Comparison of ENCODE assay signal across 19 cellular contexts in the genomic region with DNA sequence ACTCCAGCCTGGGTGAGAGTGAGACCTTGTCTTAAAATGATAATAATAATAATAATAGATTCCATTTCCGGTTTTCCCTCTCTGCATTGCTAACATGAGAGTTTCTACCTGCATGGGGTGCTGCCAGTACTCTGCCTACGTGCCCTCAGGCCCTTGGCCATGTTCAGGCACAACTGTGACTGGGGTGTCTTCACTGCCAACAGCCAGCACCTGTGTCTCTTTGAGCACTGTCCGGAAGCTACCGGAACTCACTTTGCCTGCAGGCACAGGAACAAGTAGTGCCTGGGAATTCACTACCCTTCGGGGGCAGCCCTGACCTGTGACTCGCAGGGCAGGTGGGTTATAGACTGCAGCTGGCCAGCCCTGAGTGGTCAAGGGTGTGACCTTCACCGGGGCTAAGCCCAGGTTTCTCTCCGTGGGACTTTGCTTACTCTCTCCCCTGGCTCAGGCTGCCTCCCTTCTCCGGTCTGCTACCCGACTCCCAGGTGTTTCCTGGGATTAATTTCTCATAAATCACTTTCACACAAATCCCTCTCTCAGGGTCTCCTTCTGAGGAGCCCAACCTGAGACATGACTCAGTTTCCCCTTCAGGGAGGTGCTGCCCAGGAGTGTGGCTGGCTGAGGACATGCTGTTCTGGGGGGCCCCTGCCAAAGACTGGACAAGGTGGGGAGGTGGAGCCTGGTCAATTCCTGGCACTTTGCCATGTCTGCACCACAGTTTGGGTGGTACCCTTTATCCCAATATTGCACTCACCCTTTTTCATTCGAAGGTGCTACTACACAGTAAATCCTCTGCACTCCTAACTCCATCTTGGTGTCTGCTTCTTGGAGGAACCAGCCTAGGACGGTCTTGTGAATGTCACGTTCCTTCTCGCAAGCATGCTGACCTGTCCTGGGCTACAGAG.
"Had no signal": no experiment of that assay in that cellular context is flagged by ENCODE, and none has a peak within 500 bp of the region (broad histone marks: within the 10 kb centered on the region; RNA-seq: fewer than 3 reads in every experiment).

No MANE protein-coding gene starts in this region.

- H3K9me3 ChIP-seq: upper lobe of right lung had no signal

- H3K4me3 Mint-ChIP-seq: activated CD4-positive, alpha-beta memory T cell treated with anti-CD3 and anti-CD28 coated beads, Interleukin-2, amount 10 ng/mL, durations not matched to agents 7 days and 5 days; activated naive CD4-positive, alpha-beta T cell treated with anti-CD3 and anti-CD28 coated beads, Interleukin-2, amount 10 ng/mL, durations not matched to agents 7 days and 5 days; activated naive CD8-positive, alpha-beta T cell treated with anti-CD3 and anti-CD28 coated beads, Interleukin-2, amount 50 U/mL, for 24 hours; activated T-cell treated with anti-CD3 and anti-CD28 coated beads, Interleukin-2, amount 50 U/mL, for 72 hours; endodermal cell; naive thymus-derived CD4-positive, alpha-beta T cell; neural progenitor cell; T-helper 17 cell had no signal

- H3K9ac ChIP-seq: neural progenitor cell had no signal

- ATAC-seq: activated naive CD8-positive, alpha-beta T cell treated with anti-CD3 and anti-CD28 coated beads, Interleukin-2, amount 50 U/mL, for 24 hours; activated T-cell treated with anti-CD3 and anti-CD28 coated beads, Interleukin-2, amount 50 U/mL, for 72 hours; heart right ventricle; naive thymus-derived CD4-positive, alpha-beta T cell; stimulated activated naive CD8-positive, alpha-beta T cell treated with anti-CD3 and anti-CD28 coated beads, Interleukin-15, Interleukin-2, amounts not matched to agents 100 U/mL and 50 U/mL, for 24 hours; T-helper 17 cell; upper lobe of right lung had no signal

- H3K27ac Mint-ChIP-seq: activated CD4-positive, alpha-beta memory T cell treated with anti-CD3 and anti-CD28 coated beads, Interleukin-2, amount 10 ng/mL, durations not matched to agents 7 days and 5 days; activated naive CD4-positive, alpha-beta T cell treated with anti-CD3 and anti-CD28 coated beads, Interleukin-2, amount 10 ng/mL, durations not matched to agents 7 days and 5 days; activated naive CD8-positive, alpha-beta T cell treated with anti-CD3 and anti-CD28 coated beads, Interleukin-2, amount 50 U/mL, for 24 hours; activated T-cell treated with anti-CD3 and anti-CD28 coated beads, Interleukin-2, amount 50 U/mL, for 72 hours; endodermal cell; naive thymus-derived CD4-positive, alpha-beta T cell; neural progenitor cell; T-helper 17 cell had no signal

- H3K9me3 Mint-ChIP-seq: activated CD4-positive, alpha-beta memory T cell treated with anti-CD3 and anti-CD28 coated beads, Interleukin-2, amount 10 ng/mL, durations not matched to agents 7 days and 5 days; activated naive CD4-positive, alpha-beta T cell treated with anti-CD3 and anti-CD28 coated beads, Interleukin-2, amount 10 ng/mL, durations not matched to agents 7 days and 5 days; neural progenitor cell had no signal

- H3K4me1 ChIP-seq: upper lobe of right lung had no signal

- H3K27ac ChIP-seq: cardiac muscle cell, heart right ventricle, neural progenitor cell, upper lobe of right lung had no signal

- H3K4me3 ChIP-seq: cardiac muscle cell, heart right ventricle, lung, neural progenitor cell, upper lobe of right lung had no signal

- H3K36me3 ChIP-seq: cardiac muscle cell, heart right ventricle, neural progenitor cell, upper lobe of right lung had no signal

- FAIRE-seq: kidney had no signal

- H3K36me3 Mint-ChIP-seq: activated naive CD4-positive, alpha-beta T cell treated with anti-CD3 and anti-CD28 coated beads, Interleukin-2, amount 10 ng/mL, durations not matched to agents 7 days and 5 days; neural progenitor cell had no signal

- H3K4me1 Mint-ChIP-seq: activated CD4-positive, alpha-beta memory T cell treated with anti-CD3 and anti-CD28 coated beads, Interleukin-2, amount 10 ng/mL, durations not matched to agents 7 days and 5 days; activated naive CD4-positive, alpha-beta T cell treated with anti-CD3 and anti-CD28 coated beads, Interleukin-2, amount 10 ng/mL, durations not matched to agents 7 days and 5 days; activated naive CD8-positive, alpha-beta T cell treated with anti-CD3 and anti-CD28 coated beads, Interleukin-2, amount 50 U/mL, for 24 hours; endodermal cell; T-helper 17 cell had no signal

- H2AFZ ChIP-seq: neural progenitor cell had no signal

- H3K27me3 ChIP-seq: cardiac muscle cell, heart right ventricle, neural progenitor cell, upper lobe of right lung had no signal

- H3K27me3 Mint-ChIP-seq: activated CD4-positive, alpha-beta memory T cell treated with anti-CD3 and anti-CD28 coated beads, Interleukin-2, amount 10 ng/mL, durations not matched to agents 7 days and 5 days had no signal

- DNase-seq: activated CD4-positive, alpha-beta memory T cell treated with anti-CD3 and anti-CD28 coated beads, Interleukin-2, amount 10 ng/mL, durations not matched to agents 7 days and 5 days; activated CD4-positive, alpha-beta T cell treated with anti-CD3 and anti-CD28 coated beads for 48 hours; activated CD4-positive, CD25-positive, alpha-beta regulatory T cell; activated effector memory CD4-positive, alpha-beta T cell treated with Interleukin-2 at 50 U/mL for 16 hours; activated naive CD4-positive, alpha-beta T cell treated with anti-CD3 and anti-CD28 coated beads, Interleukin-2, amount 10 ng/mL, durations not matched to agents 7 days and 5 days; activated naive CD8-positive, alpha-beta T cell treated with anti-CD3 and anti-CD28 coated beads, Interleukin-2, amount 50 U/mL, for 24 hours; activated T-cell treated with anti-CD3 and anti-CD28 coated beads, Interleukin-2, amount 50 U/mL, for 72 hours; cortex of kidney; endodermal cell; heart right ventricle; kidney; naive thymus-derived CD4-positive, alpha-beta T cell; stimulated activated CD4-positive, alpha-beta T cell treated with anti-CD3 and anti-CD28 coated beads, Interleukin-4, amount 100 ng/mL, for 24 hours; stimulated activated naive CD8-positive, alpha-beta T cell treated with anti-CD3 and anti-CD28 coated beads, Interleukin-15, Interleukin-2, amounts not matched to agents 100 U/mL and 50 U/mL, for 24 hours; T-helper 17 cell; upper lobe of right lung had no signal

- H3K4me2 ChIP-seq: neural progenitor cell had no signal
